In the genomic region with DNA sequence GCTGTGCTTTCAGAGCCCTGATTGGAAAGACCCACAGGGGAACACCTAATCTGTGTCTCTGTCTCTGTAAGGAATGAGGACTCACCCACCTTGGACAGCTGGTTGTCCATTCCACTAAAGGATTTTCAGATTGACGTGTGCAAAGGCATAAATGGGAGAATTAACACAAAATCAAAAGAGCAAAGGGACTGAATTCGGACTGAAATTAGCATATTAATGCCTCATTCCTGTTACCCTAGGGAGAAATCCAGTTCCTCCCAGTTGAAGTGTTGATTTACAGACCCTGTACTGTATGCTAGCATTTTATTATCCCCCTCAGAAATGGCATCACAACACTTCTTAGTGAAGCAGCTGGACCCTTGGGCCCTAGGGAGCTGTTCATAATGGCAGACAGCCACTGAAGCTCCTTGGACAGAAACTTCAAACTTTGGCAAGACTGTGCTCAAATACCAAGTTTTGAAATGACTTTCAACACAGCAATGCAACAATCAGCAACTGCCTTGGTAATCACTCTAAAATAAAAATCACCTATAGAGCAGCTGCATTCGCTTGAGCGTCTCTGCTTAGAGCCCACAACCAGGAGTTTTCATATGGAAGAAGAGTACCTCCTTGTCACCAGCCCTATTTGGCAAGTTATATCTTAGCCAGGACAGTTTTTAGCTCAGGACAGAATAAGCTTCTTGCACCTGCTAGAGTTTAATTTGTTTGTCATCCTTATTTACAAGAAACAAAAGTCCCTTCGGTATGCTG, we compare ENCODE assay signal across 25 cellular contexts.
DNase-seq lines count a peak whose midpoint lies in the region; ATAC-seq, FAIRE-seq and TF ChIP-seq lines count a peak whose summit lies in the region.
"Had no signal": no experiment of that assay in that cellular context is flagged by ENCODE, and none has a peak within 500 bp of the region (broad histone marks: within the 10 kb centered on the region; RNA-seq: fewer than 3 reads in every experiment).

No MANE protein-coding gene starts in this region.

- H3K4me3 ChIP-seq in adipocyte (ENCODE audit: low read length) (peak overlapping the region; percentile 43), HepG2 (replicated peaks in 1 of 3; ENCODE audit: insufficient read depth in 1 of 3, low read depth in 2 of 3, low read length in 3 of 3) (no peak overlapping the region), pancreas (no peak overlapping the region)
- H3K4me3 ChIP-seq: body of pancreas, sigmoid colon had no signal

- no peaks in the 10 kb centered on the region for H3K4me1 Mint-ChIP-seq in neural crest cell
- H3K4me1 Mint-ChIP-seq: activated B cell treated with CpG ODN at 0.5 μM for 24 hours; activated naive CD4-positive, alpha-beta T cell treated with anti-CD3 and anti-CD28 coated beads, Interleukin-2, amount 10 ng/mL, durations not matched to agents 7 days and 5 days had no signal

- no peak for FAIRE-seq in HepG2 (lab: Jason Lieb, UNC)
- no peak for FAIRE-seq in pancreas (lab: Jason Lieb, UNC)
- FAIRE-seq: endothelial cell of umbilical vein, HTR-8/SVneo had no signal

- no peaks in the 10 kb centered on the region for H3K9me3 Mint-ChIP-seq in neural crest cell
- H3K9me3 Mint-ChIP-seq: activated B cell treated with CpG ODN at 0.5 μM for 24 hours; dendritic cell treated with granulocyte-macrophage colony-stimulating factor and Interleukin-4, amounts not matched to agents 40 ng/mL and 50 ng/mL, for 4 days had no signal

- H3K9me3 ChIP-seq in adipocyte (ENCODE audit: control insufficient read depth, low read length), result no peaks in the 10 kb centered on the region
- H3K9me3 ChIP-seq in HepG2 (ENCODE audit: low read length), result no peaks in the 10 kb centered on the region
- no peaks in the 10 kb centered on the region for H3K9me3 ChIP-seq in pancreas
- H3K9me3 ChIP-seq: body of pancreas, sigmoid colon had no signal

- ATAC-seq in HepG2 (no peak), pancreas (no peak)
- ATAC-seq: activated CD8-positive, alpha-beta T cell treated with anti-CD3 and anti-CD28 coated beads for 36 hours; activated T-cell treated with anti-CD3 and anti-CD28 coated beads, Interleukin-2, amount 50 U/mL, for 4 hours; body of pancreas; Panc1 had no signal

- no peak overlapping the region for H2AFZ ChIP-seq in HepG2 (ENCODE audit: low read length)

- H3K27ac ChIP-seq in temporal lobe (ENCODE audit: low read depth, low read length) (peak overlapping the region; percentile 1), HepG2 (ENCODE audit: extremely low read length, insufficient read depth, low read length) (no peak overlapping the region), pancreas (no peak overlapping the region)
- H3K27ac ChIP-seq: body of pancreas had no signal

- H3K36me3 ChIP-seq in adipocyte (ENCODE audit: control insufficient read depth, insufficient read depth, low read length, severe bottlenecking) (no peaks in the 10 kb centered on the region), HepG2 (replicated peaks in 1 of 2; ENCODE audit: control insufficient read depth in 1 of 2, insufficient read depth in 2 of 2, low read length in 2 of 2) (no peaks in the 10 kb centered on the region), pancreas (no peaks in the 10 kb centered on the region)
- H3K36me3 ChIP-seq: sigmoid colon had no signal

- CTCF ChIA-PET in HepG2 (lab: Yijun Ruan, JAX; ENCODE audit: low intra/inter-chr PET ratio, low total read pairs), result no interaction called here

- H3K36me3 Mint-ChIP-seq in neural crest cell (ENCODE audit: low read depth), result no peaks in the 10 kb centered on the region
- H3K36me3 Mint-ChIP-seq: activated naive CD4-positive, alpha-beta T cell treated with anti-CD3 and anti-CD28 coated beads, Interleukin-2, amount 10 ng/mL, durations not matched to agents 7 days and 5 days had no signal

- no peaks in the 10 kb centered on the region for H3K27me3 Mint-ChIP-seq in neural crest cell (ENCODE audit: low read depth)
- H3K27me3 Mint-ChIP-seq: activated B cell treated with CpG ODN at 0.5 μM for 24 hours; activated CD8-positive, alpha-beta T cell treated with anti-CD3 and anti-CD28 coated beads for 36 hours; activated naive CD4-positive, alpha-beta T cell treated with anti-CD3 and anti-CD28 coated beads, Interleukin-2, amount 10 ng/mL, durations not matched to agents 7 days and 5 days; dendritic cell treated with granulocyte-macrophage colony-stimulating factor and Interleukin-4, amounts not matched to agents 40 ng/mL and 50 ng/mL, for 4 days had no signal

- H3K79me2 ChIP-seq in HepG2 (ENCODE audit: insufficient read depth, low read length), result no peaks in the 10 kb centered on the region

- no peak for TF ChIP-seq POLR2A in HepG2 (IDR thresholded peaks at IDR 0.05; ENCODE audit: insufficient read depth in 1 of 2, low read depth in 2 of 2, low read length in 2 of 2)

- no peak overlapping the region for H3K9ac ChIP-seq in adipocyte (ENCODE audit: low read length)
- no peak overlapping the region for H3K9ac ChIP-seq in HepG2 (ENCODE audit: insufficient read depth, low read depth, low read length)

- POLR2A ChIA-PET in HepG2 (lab: Yijun Ruan, JAX), result no interaction called here

- no TSS peak for BruUV-seq in HepG2 (replicated peaks; lab: Mats Ljungman, UMichigan)

- in situ Hi-C loops in HepG2 (cut with HindIII; ENCODE audit: extremely low pct_ligation_motif_present, low pct_unique_long_range_greater_than_20kb), result no loop called here

- TF ChIP-seq CTCF in neural crest cell (conservative IDR thresholded peaks at IDR 0.05), result no peak
- no peak for TF ChIP-seq CTCF in HepG2 (CRISPR knock-in tag; IDR thresholded peaks at IDR 0.05)
- no peak for TF ChIP-seq CTCF in pancreas (IDR thresholded peaks at IDR 0.05)

- H3K27ac Mint-ChIP-seq in neural crest cell (ENCODE audit: unreplicated experiment), result peak overlapping the region; percentile 29
- H3K27ac Mint-ChIP-seq: activated B cell treated with CpG ODN at 0.5 μM for 24 hours; activated CD8-positive, alpha-beta T cell treated with anti-CD3 and anti-CD28 coated beads for 36 hours; activated naive CD4-positive, alpha-beta T cell treated with anti-CD3 and anti-CD28 coated beads, Interleukin-2, amount 10 ng/mL, durations not matched to agents 7 days and 5 days; dendritic cell treated with granulocyte-macrophage colony-stimulating factor and Interleukin-4, amounts not matched to agents 40 ng/mL and 50 ng/mL, for 4 days had no signal

- TF ChIP-seq RAD21 in HepG2 (CRISPR knock-in tag; IDR thresholded peaks at IDR 0.05), result no peak

- TF ChIP-seq EP300 in HepG2 (IDR thresholded peaks at IDR 0.05; ENCODE audit: low read depth in 2 of 2, low read length in 2 of 2) (no peak), HepG2 (CRISPR knock-in tag; IDR thresholded peaks at IDR 0.05; ENCODE audit: borderline replicate concordance) (no peak)

- DNase-seq in adipocyte (ENCODE audit: low read depth) (no peak), globus pallidus (ENCODE audit: low spot score) (peak; percentile 24), neural crest cell (ENCODE audit: low read depth, low spot score) (no peak), HepG2 (ENCODE audit: low spot score) (no peak), pancreas (no peak), OCI-M1 (lab: John Stamatoyannopoulos, UW) (no peak), NOMO-1 treated with dmso at 0.1 percent for 144 hours (lab: John Stamatoyannopoulos, UW; ENCODE audit: unreplicated experiment) (no peak)
- DNase-seq: activated B cell treated with CpG ODN at 0.5 μM for 24 hours; activated CD8-positive, alpha-beta T cell treated with anti-CD3 and anti-CD28 coated beads for 36 hours; activated naive CD4-positive, alpha-beta T cell treated with anti-CD3 and anti-CD28 coated beads, Interleukin-2, amount 10 ng/mL, durations not matched to agents 7 days and 5 days; activated T-cell treated with anti-CD3 and anti-CD28 coated beads, Interleukin-2, amount 50 U/mL, for 4 hours; AML-193; Karpas-422; NCI-H1048; NCI-H2081 treated with DMSO at 0.1 percent for 48 hours; NCI-H524 treated with DMSO at 0.1 percent for 48 hours; stimulated activated CD4-positive, alpha-beta T cell treated with anti-CD3 and anti-CD28 coated beads, Interleukin-2, amount 100 ng/mL, for 24 hours; stimulated activated naive CD4-positive, alpha-beta T cell treated with Interleukin-2 at 50 U/mL for 16 hours had no signal

- intact Hi-C loops in HepG2 (cut with micrococcal nuclease; ENCODE audit: unreplicated experiment) (no loop called here), pancreas (cut with DNase I) (no loop called here)

- H3K4me2 ChIP-seq in HepG2 (ENCODE audit: low read depth, low read length), result no peak overlapping the region

- H3K27me3 ChIP-seq in adipocyte (replicated peaks; ENCODE audit: control insufficient read depth, insufficient read depth, low read length), result no peaks in the 10 kb centered on the region
- no peaks in the 10 kb centered on the region for H3K27me3 ChIP-seq in HepG2 (ENCODE audit: control insufficient read depth in 1 of 2, insufficient read depth in 2 of 2, low read length in 2 of 2)
- no peaks in the 10 kb centered on the region for H3K27me3 ChIP-seq in pancreas
- H3K27me3 ChIP-seq: body of pancreas, sigmoid colon had no signal

- H3K4me1 ChIP-seq in adipocyte (ENCODE audit: control insufficient read depth, insufficient read depth, low read length), result peaks cover 28% of the 10 kb centered on the region
- no peaks in the 10 kb centered on the region for H3K4me1 ChIP-seq in HepG2 (ENCODE audit: insufficient read depth, low read length)
- no peaks in the 10 kb centered on the region for H3K4me1 ChIP-seq in pancreas
- H3K4me1 ChIP-seq: body of pancreas, sigmoid colon had no signal

- 29% methylated on average over 5 of the region's 5 CpGs for WGBS in HepG2 (ENCODE audit: low lambda C conversion rate)
- WGBS in pancreas, 2 donors, result 58 to 65% methylated on average over 5 of the region's 5 CpGs

- no peak overlapping the region for H3K4me3 Mint-ChIP-seq in neural crest cell
- H3K4me3 Mint-ChIP-seq: activated B cell treated with CpG ODN at 0.5 μM for 24 hours; activated CD8-positive, alpha-beta T cell treated with anti-CD3 and anti-CD28 coated beads for 36 hours; activated naive CD4-positive, alpha-beta T cell treated with anti-CD3 and anti-CD28 coated beads, Interleukin-2, amount 10 ng/mL, durations not matched to agents 7 days and 5 days; activated T-cell treated with anti-CD3 and anti-CD28 coated beads, Interleukin-2, amount 50 U/mL, for 4 hours; dendritic cell treated with granulocyte-macrophage colony-stimulating factor and Interleukin-4, amounts not matched to agents 40 ng/mL and 50 ng/mL, for 4 days had no signal

- H4K20me1 ChIP-seq in HepG2 (ENCODE audit: insufficient read depth, low read length), result no peaks in the 10 kb centered on the region

TF ChIP-seq in HepG2, 621 proteins besides CTCF, POLR2A, EP300 and RAD21 (continues in another document):
- TF ChIP-seq ZNF747 (CRISPR knock-in tag; IDR thresholded peaks at IDR 0.05; ENCODE audit: borderline replicate concordance) (no peak), ISX (CRISPR knock-in tag; conservative IDR thresholded peaks at IDR 0.05) (no peak), SALL2 (CRISPR knock-in tag; IDR thresholded peaks at IDR 0.05) (no peak), ARNTL (CRISPR knock-in tag; IDR thresholded peaks at IDR 0.05) (no peak), IKZF4 (CRISPR knock-in tag; IDR thresholded peaks at IDR 0.05; ENCODE audit: borderline replicate concordance, low read depth, not compliant biosample characterization) (no peak), YY1 (IDR thresholded peaks at IDR 0.05; ENCODE audit: insufficient read depth, insufficient replicate concordance, low read depth, low read length) (no peak), EHMT2 (IDR thresholded peaks at IDR 0.05; ENCODE audit: borderline replicate concordance, low read depth, low read length) (no peak)
